Comparison of ENCODE assay signal across 11 cellular contexts in genomic region chr6:151015320-151015719, GRCh38.
"Had no signal": no experiment of that assay in that cellular context is flagged by ENCODE, and none has a peak within 500 bp of the region (broad histone marks: within the 10 kb centered on the region; RNA-seq: fewer than 3 reads in every experiment).

No MANE protein-coding gene starts in this region.

- H3K9ac ChIP-seq: neural progenitor cell had no signal

- H3K4me2 ChIP-seq: neural progenitor cell had no signal

- H2AFZ ChIP-seq: neural progenitor cell had no signal

- ATAC-seq: pancreas had no signal

- DNase-seq: activated naive CD4-positive, alpha-beta T cell; activated naive CD8-positive, alpha-beta T cell treated with anti-CD3 and anti-CD28 coated beads, Interleukin-2, amount 10 ng/mL, durations not matched to agents 7 days and 5 days; aorta; islet precursor cell; pancreas; stimulated activated CD4-positive, alpha-beta T cell treated with anti-CD3 and anti-CD28 coated beads, Interleukin-2, amount 100 ng/mL, for 48 hours; stimulated activated naive CD4-positive, alpha-beta T cell treated with Interleukin-2 at 50 U/mL for 16 hours; substantia nigra had no signal

- H3K4me3 ChIP-seq: lung, neural progenitor cell, pancreas, tibial nerve had no signal

- H3K9me3 ChIP-seq: pancreas, tibial nerve had no signal

- H3K27me3 ChIP-seq: neural progenitor cell, pancreas, tibial nerve had no signal

- H3K36me3 ChIP-seq: neural progenitor cell, pancreas had no signal

- H3K27ac ChIP-seq: neural progenitor cell, pancreas had no signal
